33 cellular contexts compared by ENCODE assay signal in the genomic region with DNA sequence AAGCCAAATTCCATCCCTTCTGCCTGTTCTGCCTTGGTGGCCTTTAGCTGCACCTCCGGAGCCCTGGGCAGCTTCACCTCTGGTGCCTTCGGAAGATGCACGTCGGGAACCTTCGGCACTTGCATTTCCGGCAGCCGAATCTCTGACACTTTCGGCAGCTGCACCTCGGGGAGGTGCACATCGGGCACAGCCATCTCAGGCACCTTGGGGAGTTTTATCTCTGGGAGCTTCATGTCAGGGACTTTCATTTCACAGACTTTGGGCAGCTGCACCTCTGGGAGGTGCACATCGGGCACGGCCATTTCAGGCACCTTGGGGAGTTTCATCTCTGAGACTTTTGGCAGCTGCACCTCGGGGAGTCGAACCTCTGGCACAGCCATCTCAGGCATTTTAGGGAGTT. TPM values are rescaled to one million over a fixed set of nuclear protein-coding genes. Genes with fewer than 3 reads are reported as not detected.
"Had no signal": no experiment of that assay in that cellular context is flagged by ENCODE, and none has a peak within 500 bp of the region (broad histone marks: within the 10 kb centered on the region; RNA-seq: fewer than 3 reads in every experiment).

No MANE protein-coding gene starts in this region.

- H3K27ac ChIP-seq: cardiac muscle cell, PC-9, WERI-Rb-1 had no signal

- H3K36me3 Mint-ChIP-seq: activated CD8-positive, alpha-beta memory T cell treated with anti-CD3 and anti-CD28 coated beads, Interleukin-2, amount 10 ng/mL, durations not matched to agents 7 days and 5 days; activated naive CD4-positive, alpha-beta T cell treated with anti-CD3 and anti-CD28 coated beads, Interleukin-2, amount 10 ng/mL, durations not matched to agents 7 days and 5 days had no signal

- H3K4me3 ChIP-seq: cardiac muscle cell, PC-9 had no signal

- H3K27ac Mint-ChIP-seq: activated CD4-positive, alpha-beta memory T cell treated with anti-CD3 and anti-CD28 coated beads, Interleukin-2, amount 10 ng/mL, durations not matched to agents 7 days and 5 days; activated CD8-positive, alpha-beta memory T cell treated with anti-CD3 and anti-CD28 coated beads, Interleukin-2, amount 10 ng/mL, durations not matched to agents 7 days and 5 days; activated naive CD4-positive, alpha-beta T cell treated with anti-CD3 and anti-CD28 coated beads, Interleukin-2, amount 10 ng/mL, durations not matched to agents 7 days and 5 days; activated naive CD8-positive, alpha-beta T cell; activated naive CD8-positive, alpha-beta T cell treated with anti-CD3 and anti-CD28 coated beads, Interleukin-2, amount 50 U/mL, for 24 hours had no signal

- H3K36me3 ChIP-seq: cardiac muscle cell, WERI-Rb-1 had no signal

- DNase-seq: activated CD4-positive, alpha-beta memory T cell treated with anti-CD3 and anti-CD28 coated beads, Interleukin-2, amount 10 ng/mL, durations not matched to agents 7 days and 5 days; activated CD4-positive, alpha-beta T cell treated with anti-CD3 and anti-CD28 coated beads for 1 hour; activated CD4-positive, alpha-beta T cell treated with anti-CD3 and anti-CD28 coated beads for 48 hours; activated CD4-positive, CD25-positive, alpha-beta regulatory T cell; activated CD8-positive, alpha-beta memory T cell treated with anti-CD3 and anti-CD28 coated beads for 24 hours; activated CD8-positive, alpha-beta memory T cell treated with anti-CD3 and anti-CD28 coated beads, Interleukin-2, amount 10 ng/mL, durations not matched to agents 7 days and 5 days; activated CD8-positive, alpha-beta memory T cell treated with anti-CD3 and anti-CD28 coated beads, Interleukin-2, amount 50 U/mL, for 48 hours; activated effector memory CD4-positive, alpha-beta T cell treated with Interleukin-2 at 50 U/mL for 16 hours; activated naive CD4-positive, alpha-beta T cell treated with anti-CD3 and anti-CD28 coated beads, Interleukin-2, amount 10 ng/mL, durations not matched to agents 7 days and 5 days; activated naive CD8-positive, alpha-beta T cell treated with anti-CD3 and anti-CD28 coated beads, Interleukin-2, amount 50 U/mL, for 24 hours; activated T-cell treated with anti-CD3 and anti-CD28 coated beads, Interleukin-2, amount 50 U/mL, for 48 hours; aorta; NCI-H1105; NCI-H1417 treated with DMSO at 0.1 percent for 48 hours; NCI-H187 treated with DMSO at 0.1 percent for 48 hours; NCI-H2081; NCI-H2171 treated with DMSO at 0.1 percent for 48 hours; NCI-H2227 treated with DMSO at 0.1 percent for 48 hours; NCI-H446; NCI-H510A treated with DMSO at 0.1 percent for 48 hours; NCI-H526 treated with DMSO at 0.1 percent for 48 hours; NCI-H82; PC-9; Right ventricle myocardium superior; SW 1271; T-helper 1 cell; T-helper 2 cell; T-helper 9 cell; WERI-Rb-1 had no signal

- H3K4me2 ChIP-seq: PC-9 had no signal

- H3K27me3 ChIP-seq: cardiac muscle cell had no signal

- H3K9me3 Mint-ChIP-seq: activated CD4-positive, alpha-beta memory T cell treated with anti-CD3 and anti-CD28 coated beads, Interleukin-2, amount 10 ng/mL, durations not matched to agents 7 days and 5 days; activated naive CD4-positive, alpha-beta T cell treated with anti-CD3 and anti-CD28 coated beads, Interleukin-2, amount 10 ng/mL, durations not matched to agents 7 days and 5 days; activated naive CD8-positive, alpha-beta T cell treated with anti-CD3 and anti-CD28 coated beads, Interleukin-2, amount 50 U/mL, for 24 hours had no signal

- H2AFZ ChIP-seq: PC-9 had no signal

- ATAC-seq: activated CD8-positive, alpha-beta memory T cell treated with anti-CD3 and anti-CD28 coated beads, Interleukin-2, amount 10 ng/mL, durations not matched to agents 7 days and 5 days; activated naive CD8-positive, alpha-beta T cell treated with anti-CD3 and anti-CD28 coated beads, Interleukin-2, amount 50 U/mL, for 24 hours had no signal

- FAIRE-seq: RCC 7860 had no signal

- H3K4me3 Mint-ChIP-seq: activated CD4-positive, alpha-beta memory T cell treated with anti-CD3 and anti-CD28 coated beads, Interleukin-2, amount 10 ng/mL, durations not matched to agents 7 days and 5 days; activated CD8-positive, alpha-beta memory T cell treated with anti-CD3 and anti-CD28 coated beads, Interleukin-2, amount 10 ng/mL, durations not matched to agents 7 days and 5 days; activated naive CD4-positive, alpha-beta T cell treated with anti-CD3 and anti-CD28 coated beads, Interleukin-2, amount 10 ng/mL, durations not matched to agents 7 days and 5 days; activated naive CD8-positive, alpha-beta T cell; activated naive CD8-positive, alpha-beta T cell treated with anti-CD3 and anti-CD28 coated beads, Interleukin-2, amount 50 U/mL, for 24 hours had no signal

RNA-seq across cellular contexts. Expression of gene HIPK4, which starts 6.0 kb away (rescaled TPM):
- total RNA-seq: activated CD8-positive, alpha-beta memory T cell treated with anti-CD3 and anti-CD28 coated beads, Interleukin-2, amount 10 ng/mL, durations not matched to agents 7 days and 5 days; OCI-LY7; Right ventricle myocardium superior had no signal
